Comparison of ENCODE assay signal across 21 cellular contexts in the genomic region with DNA sequence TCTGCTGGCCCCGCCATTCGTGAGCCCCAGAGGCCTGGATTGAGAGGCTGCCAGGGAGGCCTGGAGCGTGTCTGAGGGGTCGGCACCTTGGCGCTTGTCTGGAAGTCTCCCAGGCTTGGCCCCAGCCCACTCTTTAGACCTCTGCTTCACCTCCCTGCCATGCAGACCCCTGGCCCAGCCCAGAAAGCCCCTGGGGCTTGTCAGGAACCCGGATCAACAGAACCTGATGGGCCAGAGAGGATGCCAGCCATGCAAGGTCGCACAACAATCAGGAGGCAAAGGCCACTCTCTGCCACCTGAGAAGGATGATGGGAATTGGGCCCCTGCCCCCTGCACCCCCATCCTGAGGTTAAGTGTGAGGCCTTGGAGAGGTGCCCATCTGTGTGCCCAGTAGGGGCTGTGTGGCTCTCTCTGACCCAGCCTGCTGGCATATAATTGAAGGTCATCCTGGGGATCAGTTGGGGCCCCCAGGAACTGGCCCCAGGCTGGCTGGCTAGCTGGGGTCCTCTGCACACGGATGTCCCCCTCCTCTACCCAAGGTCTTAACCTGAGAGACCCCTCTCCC.
DNase-seq lines count a peak whose midpoint lies in the region; ATAC-seq and TF ChIP-seq lines count a peak whose summit lies in the region.
"Had no signal": no experiment of that assay in that cellular context is flagged by ENCODE, and none has a peak within 500 bp of the region (broad histone marks: within the 10 kb centered on the region; RNA-seq: fewer than 3 reads in every experiment).

No MANE protein-coding gene starts in this region.

- peak overlapping the region; percentile 66 for H3K27ac ChIP-seq in muscle layer of colon (ENCODE audit: low read depth, low read length)
- H3K27ac ChIP-seq: 22Rv1; BLaER1 treated with 17β-estradiol and CSF1 and Interleukin-3, amounts not matched to agents 10 nM and 100 nM had no signal

- no peaks in the 10 kb centered on the region for H3K36me3 ChIP-seq in muscle layer of colon (ENCODE audit: insufficient read depth, low read length)
- H3K36me3 ChIP-seq: BE2C; BLaER1 treated with 17β-estradiol and CSF1 and Interleukin-3, amounts not matched to agents 10 nM and 100 nM; HAP-1 had no signal

- DNase-seq in activated CD8-positive, alpha-beta T cell treated with anti-CD3 and anti-CD28 coated beads, Interleukin-2, amount 10 ng/mL, durations not matched to agents 7 days and 5 days, result no peak
- DNase-seq in activated CD8-positive, alpha-beta T cell treated with anti-CD3 and anti-CD28 coated beads for 36 hours, result no peak
- no peak for DNase-seq in activated naive CD8-positive, alpha-beta T cell treated with anti-CD3 and anti-CD28 coated beads, Interleukin-2, amount 50 U/mL, for 24 hours
- DNase-seq in posterior vena cava (ENCODE audit: low spot score), result peak; percentile 75
- no peak for DNase-seq in GF-D8 (lab: John Stamatoyannopoulos, UW)
- DNase-seq: BE2C; CD4-positive, alpha-beta T cell; CD8-positive, alpha-beta memory T cell; DMS 273 treated with DMSO at 0.1 percent for 48 hours; DMS79; EL; GDM1; HFFc6 had no signal

- H3K27me3 Mint-ChIP-seq in activated CD8-positive, alpha-beta T cell treated with anti-CD3 and anti-CD28 coated beads, Interleukin-2, amount 10 ng/mL, durations not matched to agents 7 days and 5 days (ENCODE audit: low read depth), result peaks cover 32% of the 10 kb centered on the region
- H3K27me3 Mint-ChIP-seq in activated CD8-positive, alpha-beta T cell treated with anti-CD3 and anti-CD28 coated beads for 36 hours, result peaks cover 2% of the 10 kb centered on the region
- H3K27me3 Mint-ChIP-seq in activated naive CD8-positive, alpha-beta T cell treated with anti-CD3 and anti-CD28 coated beads, Interleukin-2, amount 50 U/mL, for 24 hours, result peaks cover 2% of the 10 kb centered on the region

- ATAC-seq in activated CD8-positive, alpha-beta T cell treated with anti-CD3 and anti-CD28 coated beads, Interleukin-2, amount 10 ng/mL, durations not matched to agents 7 days and 5 days, result no peak
- no peak for ATAC-seq in activated CD8-positive, alpha-beta T cell treated with anti-CD3 and anti-CD28 coated beads for 36 hours
- ATAC-seq in activated naive CD8-positive, alpha-beta T cell treated with anti-CD3 and anti-CD28 coated beads, Interleukin-2, amount 50 U/mL, for 24 hours, result peak; percentile 9
- no peak for ATAC-seq in GM21515 (IDR thresholded peaks at IDR 0.05; ENCODE audit: unreplicated experiment)
- no peak for ATAC-seq in GM18861 (IDR thresholded peaks at IDR 0.05; ENCODE audit: unreplicated experiment)
- ATAC-seq: GM23338 had no signal

- no peak overlapping the region for H3K4me3 ChIP-seq in muscle layer of colon (ENCODE audit: low read depth in 1 of 2, low read length in 2 of 2)
- H3K4me3 ChIP-seq: BLaER1 treated with 17β-estradiol and CSF1 and Interleukin-3, amounts not matched to agents 10 nM and 100 nM; GM23338; HAP-1 had no signal

- POLR2A ChIA-PET in activated CD8-positive, alpha-beta T cell treated with anti-CD3 and anti-CD28 coated beads, Interleukin-2, amount 10 ng/mL, durations not matched to agents 7 days and 5 days (lab: Charles Lee), result no interaction called here
- POLR2A ChIA-PET in activated CD8-positive, alpha-beta T cell treated with anti-CD3 and anti-CD28 coated beads for 36 hours (lab: Charles Lee), result no interaction called here

- intact Hi-C loops in activated CD8-positive, alpha-beta T cell treated with anti-CD3 and anti-CD28 coated beads for 36 hours (cut with micrococcal nuclease), result no loop called here
- intact Hi-C loops in posterior vena cava (cut with DNase I), result no loop called here

- peaks cover 17% of the 10 kb centered on the region for H3K4me1 ChIP-seq in muscle layer of colon (ENCODE audit: insufficient read depth, low read length)
- H3K4me1 ChIP-seq: BE2C, HAP-1 had no signal

- CTCF ChIA-PET in activated CD8-positive, alpha-beta T cell treated with anti-CD3 and anti-CD28 coated beads, Interleukin-2, amount 10 ng/mL, durations not matched to agents 7 days and 5 days (lab: Charles Lee), result no interaction called here
- CTCF ChIA-PET in activated CD8-positive, alpha-beta T cell treated with anti-CD3 and anti-CD28 coated beads for 36 hours (lab: Charles Lee), result no interaction called here

- no peak overlapping the region for H3K9ac ChIP-seq in muscle layer of colon (ENCODE audit: low read length)
- H3K9ac ChIP-seq: BLaER1 treated with 17β-estradiol and CSF1 and Interleukin-3, amounts not matched to agents 10 nM and 100 nM had no signal

- peaks cover 23% of the 10 kb centered on the region for H3K4me1 Mint-ChIP-seq in activated CD8-positive, alpha-beta T cell treated with anti-CD3 and anti-CD28 coated beads, Interleukin-2, amount 10 ng/mL, durations not matched to agents 7 days and 5 days (ENCODE audit: low read depth)
- H3K4me1 Mint-ChIP-seq in activated CD8-positive, alpha-beta T cell treated with anti-CD3 and anti-CD28 coated beads for 36 hours (ENCODE audit: low read depth), result no peaks in the 10 kb centered on the region
- peaks cover 5% of the 10 kb centered on the region for H3K4me1 Mint-ChIP-seq in activated naive CD8-positive, alpha-beta T cell treated with anti-CD3 and anti-CD28 coated beads, Interleukin-2, amount 50 U/mL, for 24 hours

- no peaks in the 10 kb centered on the region for H3K9me3 ChIP-seq in muscle layer of colon (ENCODE audit: low read length)
- H3K9me3 ChIP-seq: BE2C, HAP-1 had no signal

- H3K9me3 Mint-ChIP-seq in activated CD8-positive, alpha-beta T cell treated with anti-CD3 and anti-CD28 coated beads, Interleukin-2, amount 10 ng/mL, durations not matched to agents 7 days and 5 days (ENCODE audit: insufficient read depth), result no peaks in the 10 kb centered on the region
- no peaks in the 10 kb centered on the region for H3K9me3 Mint-ChIP-seq in activated CD8-positive, alpha-beta T cell treated with anti-CD3 and anti-CD28 coated beads for 36 hours
- no peaks in the 10 kb centered on the region for H3K9me3 Mint-ChIP-seq in activated naive CD8-positive, alpha-beta T cell treated with anti-CD3 and anti-CD28 coated beads, Interleukin-2, amount 50 U/mL, for 24 hours
- H3K9me3 Mint-ChIP-seq: CD4-positive, alpha-beta T cell; CD8-positive, alpha-beta memory T cell; GM23338; HFFc6 had no signal

- no peak overlapping the region for H3K4me3 Mint-ChIP-seq in activated CD8-positive, alpha-beta T cell treated with anti-CD3 and anti-CD28 coated beads, Interleukin-2, amount 10 ng/mL, durations not matched to agents 7 days and 5 days
- H3K4me3 Mint-ChIP-seq in activated CD8-positive, alpha-beta T cell treated with anti-CD3 and anti-CD28 coated beads for 36 hours, result no peak overlapping the region
- H3K4me3 Mint-ChIP-seq in activated naive CD8-positive, alpha-beta T cell treated with anti-CD3 and anti-CD28 coated beads, Interleukin-2, amount 50 U/mL, for 24 hours, result no peak overlapping the region
- H3K4me3 Mint-ChIP-seq: CD14-positive monocyte; CD4-positive, alpha-beta T cell; CD8-positive, alpha-beta memory T cell; GM23338; HFFc6 had no signal

- TF ChIP-seq CTCF in activated CD8-positive, alpha-beta T cell treated with anti-CD3 and anti-CD28 coated beads for 36 hours (IDR thresholded peaks at IDR 0.05), result no peak

- H3K27me3 ChIP-seq in muscle layer of colon (ENCODE audit: control insufficient read depth in 1 of 2, insufficient read depth in 2 of 2, low read length in 2 of 2), result no peaks in the 10 kb centered on the region
- H3K27me3 ChIP-seq: BE2C had no signal

- peak overlapping the region; percentile 61 for H3K27ac Mint-ChIP-seq in activated CD8-positive, alpha-beta T cell treated with anti-CD3 and anti-CD28 coated beads, Interleukin-2, amount 10 ng/mL, durations not matched to agents 7 days and 5 days
- H3K27ac Mint-ChIP-seq in activated CD8-positive, alpha-beta T cell treated with anti-CD3 and anti-CD28 coated beads for 36 hours, result no peak overlapping the region
- H3K27ac Mint-ChIP-seq in activated naive CD8-positive, alpha-beta T cell treated with anti-CD3 and anti-CD28 coated beads, Interleukin-2, amount 50 U/mL, for 24 hours, result no peak overlapping the region
- H3K27ac Mint-ChIP-seq: CD4-positive, alpha-beta T cell; GM23338; HFFc6 had no signal

- H3K36me3 Mint-ChIP-seq in activated CD8-positive, alpha-beta T cell treated with anti-CD3 and anti-CD28 coated beads, Interleukin-2, amount 10 ng/mL, durations not matched to agents 7 days and 5 days (ENCODE audit: low read depth), result no peaks in the 10 kb centered on the region
- H3K36me3 Mint-ChIP-seq in activated CD8-positive, alpha-beta T cell treated with anti-CD3 and anti-CD28 coated beads for 36 hours (ENCODE audit: low read depth), result no peaks in the 10 kb centered on the region
- no peaks in the 10 kb centered on the region for H3K36me3 Mint-ChIP-seq in activated naive CD8-positive, alpha-beta T cell treated with anti-CD3 and anti-CD28 coated beads, Interleukin-2, amount 50 U/mL, for 24 hours (ENCODE audit: low read depth)
- H3K36me3 Mint-ChIP-seq: CD14-positive monocyte; CD8-positive, alpha-beta memory T cell had no signal
